8 cellular contexts compared by ENCODE assay signal in the genomic region with DNA sequence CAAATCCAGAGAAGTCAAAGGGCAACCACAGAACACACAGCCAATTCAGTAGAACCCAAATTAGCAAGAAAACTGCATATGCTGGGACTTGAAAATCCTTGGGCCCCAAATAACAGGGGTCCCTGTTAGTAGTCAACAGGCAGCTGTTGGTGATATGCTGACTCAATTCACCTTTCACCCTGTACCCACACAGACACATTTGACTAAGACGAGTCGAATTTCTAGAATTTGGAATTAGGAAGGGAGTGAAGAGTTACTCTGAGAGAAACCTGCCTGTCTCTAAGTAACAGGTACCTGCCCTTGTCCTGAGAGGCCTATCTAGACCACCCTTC. TPM values are rescaled to one million over a fixed set of nuclear protein-coding genes. Genes with fewer than 3 reads are reported as not detected.
DNase-seq lines count a peak whose midpoint lies in the region; ATAC-seq and TF ChIP-seq lines count a peak whose summit lies in the region.

No MANE protein-coding gene starts in this region.

- H3K36me3 ChIP-seq in heart left ventricle = peaks cover 0 to 40% (median 8%) of the 10 kb centered on the region in 9 donors

- peak overlapping the region in 6 of 12 donors; percentile 88 to 100 (median 94) for H3K4me3 ChIP-seq in heart left ventricle
- no peak overlapping the region for H3K4me3 ChIP-seq in right cardiac atrium (ENCODE audit: low read length)

- TF ChIP-seq CTCF in heart left ventricle (IDR thresholded peaks at IDR 0.05) (no peak), type B pancreatic cell (conservative IDR thresholded peaks at IDR 0.05) (no peak)

- WGBS in heart left ventricle, 4 donors = 98 to 100% (median 99%) methylated on average over 2 of the region's 2 CpGs
- WGBS in right cardiac atrium = 92% methylated on average over 2 of the region's 2 CpGs

- no peaks in the 10 kb centered on the region for H3K9me3 ChIP-seq in heart left ventricle
- no peaks in the 10 kb centered on the region for H3K9me3 ChIP-seq in right cardiac atrium (ENCODE audit: control insufficient read depth, low read length)

- TF ChIP-seq POLR2A in heart left ventricle (IDR thresholded peaks at IDR 0.05) = no peak

- H3K36me3 Mint-ChIP-seq in activated naive CD8-positive, alpha-beta T cell treated with anti-CD3 and anti-CD28 coated beads, Interleukin-2, amount 50 U/mL, for 24 hours (ENCODE audit: low read depth) = peaks cover 64% of the 10 kb centered on the region
- H3K36me3 Mint-ChIP-seq in memory B cell (peaks cover 11% of the 10 kb centered on the region), type B pancreatic cell (peaks cover 38% of the 10 kb centered on the region)

- intact Hi-C loops in heart left ventricle (cut with DNase I) = loop anchor here in 6 of 10 donors (2.0 to 10.0 kb wide), 5 partner anchors 24 to 408 kb away; partner anchors contain the start of genes CCL27 (in 1 of the 6), PIGO (in 1 of the 6) and STOML2 (in 1 of the 6)
- intact Hi-C loops in right cardiac atrium (cut with DNase I) = no loop called here

- DNase-seq in heart left ventricle (no peak), right cardiac atrium (no peak), memory B cell (ENCODE audit: low spot score in 2 of 2) (no peak), type B pancreatic cell (ENCODE audit: extremely low spot score, unreplicated experiment) (no peak), NCI-H2081 (lab: John Stamatoyannopoulos, UW) (no peak), NCI-H2171 (lab: John Stamatoyannopoulos, UW) (no peak), NCI-H146 treated with DMSO at 0.1 percent for 48 hours (lab: John Stamatoyannopoulos, UW; ENCODE audit: unreplicated experiment) (no peak)
- no peak for DNase-seq in activated naive CD8-positive, alpha-beta T cell treated with anti-CD3 and anti-CD28 coated beads, Interleukin-2, amount 50 U/mL, for 24 hours

- peaks cover 9 to 41% (median 32%) of the 10 kb centered on the region in 12 donors for H3K4me1 ChIP-seq in heart left ventricle
- peaks cover 12% of the 10 kb centered on the region for H3K4me1 ChIP-seq in right cardiac atrium (ENCODE audit: control insufficient read depth, insufficient read depth, low read length)

- H3K27ac Mint-ChIP-seq in activated naive CD8-positive, alpha-beta T cell treated with anti-CD3 and anti-CD28 coated beads, Interleukin-2, amount 50 U/mL, for 24 hours = peak overlapping the region; percentile 90
- H3K27ac Mint-ChIP-seq in memory B cell (peak overlapping the region; percentile 86), type B pancreatic cell (peak overlapping the region; percentile 95)

- H3K27me3 ChIP-seq in heart left ventricle (no peaks in the 10 kb centered on the region), right cardiac atrium (ENCODE audit: control insufficient read depth, insufficient read depth) (no peaks in the 10 kb centered on the region)

- peaks cover 56% of the 10 kb centered on the region for H3K4me1 Mint-ChIP-seq in activated naive CD8-positive, alpha-beta T cell treated with anti-CD3 and anti-CD28 coated beads, Interleukin-2, amount 50 U/mL, for 24 hours
- H3K4me1 Mint-ChIP-seq in memory B cell = peaks cover 23% of the 10 kb centered on the region
- peaks cover 34% of the 10 kb centered on the region for H3K4me1 Mint-ChIP-seq in type B pancreatic cell (ENCODE audit: unreplicated experiment)

- ATAC-seq in heart left ventricle (no peak), right cardiac atrium (no peak), memory B cell (ENCODE audit: low read depth) (no peak)
- no peak for ATAC-seq in activated naive CD8-positive, alpha-beta T cell treated with anti-CD3 and anti-CD28 coated beads, Interleukin-2, amount 50 U/mL, for 24 hours

- H3K9me3 Mint-ChIP-seq in activated naive CD8-positive, alpha-beta T cell treated with anti-CD3 and anti-CD28 coated beads, Interleukin-2, amount 50 U/mL, for 24 hours = no peaks in the 10 kb centered on the region
- H3K9me3 Mint-ChIP-seq in memory B cell = no peaks in the 10 kb centered on the region
- H3K9me3 Mint-ChIP-seq in type B pancreatic cell = no peaks in the 10 kb centered on the region

- H3K27me3 Mint-ChIP-seq in activated naive CD8-positive, alpha-beta T cell treated with anti-CD3 and anti-CD28 coated beads, Interleukin-2, amount 50 U/mL, for 24 hours = peaks cover 2% of the 10 kb centered on the region
- H3K27me3 Mint-ChIP-seq in memory B cell = no peaks in the 10 kb centered on the region
- no peaks in the 10 kb centered on the region for H3K27me3 Mint-ChIP-seq in type B pancreatic cell

- peak overlapping the region; percentile 93 for H3K4me3 Mint-ChIP-seq in activated naive CD8-positive, alpha-beta T cell treated with anti-CD3 and anti-CD28 coated beads, Interleukin-2, amount 50 U/mL, for 24 hours
- H3K4me3 Mint-ChIP-seq in memory B cell (peak overlapping the region; percentile 85), type B pancreatic cell (peak overlapping the region; percentile 95)

- peak overlapping the region in 11 of 12 donors; percentile 22 to 100 (median 100) for H3K27ac ChIP-seq in heart left ventricle
- H3K27ac ChIP-seq in right cardiac atrium (ENCODE audit: low read length) = no peak overlapping the region

RNA-seq across cellular contexts. Expression of gene VCP, which starts 0.8 kb away (rescaled TPM):
- total RNA-seq in heart left ventricle (100 to 1,000 TPM; 221 to 411 (median 279) TPM), right cardiac atrium (100 to 1,000 TPM; 184 to 224 (median 192) TPM), type B pancreatic cell (ENCODE audit: low replicate concordance) (258 and 285 TPM in 2 replicates)
- polyA plus RNA-seq in heart left ventricle (100 to 1,000 TPM; 107 to 251 TPM), right cardiac atrium (149 TPM)

RNA-seq across cellular contexts. Expression of gene FANCG, which starts 6.5 kb away (rescaled TPM):
- total RNA-seq in heart left ventricle = 10 to 100 TPM in 1 of 9 donors, 1 to 10 TPM in 7, under 1 TPM in 1; 0.71 to 11.8 (median 2.9) TPM
- polyA plus RNA-seq in heart left ventricle = 1 to 10 TPM; 2.3 to 3.4 TPM
- total RNA-seq in right cardiac atrium = 1 to 10 TPM; 2.1 to 8.8 (median 4.6) TPM
- 4.7 TPM for polyA plus RNA-seq in right cardiac atrium
- 33.9 and 72.6 TPM in 2 replicates for total RNA-seq in type B pancreatic cell (ENCODE audit: low replicate concordance)

RNA-seq across cellular contexts. Expression of gene PIGO, which starts 23.1 kb away (rescaled TPM):
- total RNA-seq in heart left ventricle (10 to 100 TPM in 2 of 9 donors, 1 to 10 TPM in 7; 7.0 to 13.1 (median 9.1) TPM), right cardiac atrium (10 to 100 TPM; 10.2 to 17.6 (median 12.7) TPM), type B pancreatic cell (ENCODE audit: low replicate concordance) (24.6 and 28.1 TPM in 2 replicates)
- polyA plus RNA-seq in heart left ventricle (10 to 100 TPM in 1 of 2 donors, 1 to 10 TPM in 1; 8.6 to 12.0 TPM), right cardiac atrium (10.0 TPM)

RNA-seq across cellular contexts. Expression of gene STOML2, which starts 29.7 kb away (rescaled TPM):
- 100 to 1,000 TPM; 114 to 162 (median 130) TPM for total RNA-seq in heart left ventricle
- polyA plus RNA-seq in heart left ventricle = 100 to 1,000 TPM in 1 of 2 donors, 10 to 100 TPM in 1; 78.2 to 177 TPM
- 100 to 1,000 TPM; 104 to 117 (median 110) TPM for total RNA-seq in right cardiac atrium
- polyA plus RNA-seq in right cardiac atrium = 118 TPM
- total RNA-seq in type B pancreatic cell (ENCODE audit: low replicate concordance) = 115 and 149 TPM in 2 replicates

RNA-seq across cellular contexts. Expression of gene ATOSB, which starts 42.4 kb away (rescaled TPM):
- total RNA-seq in heart left ventricle = 10 to 100 TPM; 15.9 to 43.3 (median 19.5) TPM
- 10 to 100 TPM; 15.9 to 42.5 TPM for polyA plus RNA-seq in heart left ventricle
- 10 to 100 TPM; 15.5 to 19.5 (median 16.9) TPM for total RNA-seq in right cardiac atrium
- 14.0 TPM for polyA plus RNA-seq in right cardiac atrium
- total RNA-seq in type B pancreatic cell (ENCODE audit: low replicate concordance) = 15.6 and 23.3 TPM in 2 replicates

Comparison
In these comparisons a context has a peak if more than half of its experiments do, and no peak if none do; other contexts are left out.
1. intact Hi-C loops: an anchor here in heart left ventricle (2.0 to 10.0 kb wide); none called in right cardiac atrium.